2 cellular contexts compared by ENCODE assay signal in the genomic region with DNA sequence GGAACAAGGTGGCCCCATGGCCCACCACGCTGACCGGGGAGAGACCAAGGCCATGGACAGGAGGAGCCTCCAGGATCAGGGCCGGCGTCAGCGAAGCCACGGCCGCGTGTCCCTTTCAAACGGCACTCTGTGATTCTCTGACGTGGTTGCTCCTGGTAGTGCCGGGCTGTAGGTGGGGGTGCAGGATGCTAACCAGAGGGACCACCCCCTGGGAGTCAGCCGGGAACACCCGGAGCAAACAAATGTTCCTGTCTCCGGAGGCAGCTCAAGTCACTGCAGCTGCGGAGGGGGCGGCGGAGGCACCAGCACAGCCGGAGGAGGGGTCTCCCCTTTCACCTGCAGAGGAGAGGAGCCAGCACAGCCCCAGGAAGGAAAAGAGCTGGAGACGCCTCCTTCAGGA.
TF ChIP-seq lines count a peak whose summit lies in the region.

No MANE protein-coding gene starts in this region.

TF ChIP-seq in GM23338, 12 proteins besides CTCF, POLR2A, EP300 and RAD21 (continued from another document):
- TF ChIP-seq ETS1 (IDR thresholded peaks at IDR 0.05) (no peak), JUNB (IDR thresholded peaks at IDR 0.05; ENCODE audit: unreplicated experiment) (no peak)

TF ChIP-seq in WTC11, 78 proteins besides CTCF, POLR2A, EP300 and RAD21 (continued from another document):
- TF ChIP-seq HMGA2 (CRISPR knock-in tag; IDR thresholded peaks at IDR 0.05) (no peak), ZNF671 (CRISPR knock-in tag; IDR thresholded peaks at IDR 0.05) (no peak), PRDM15 (CRISPR knock-in tag; IDR thresholded peaks at IDR 0.05) (no peak), HMGXB4 (CRISPR knock-in tag; IDR thresholded peaks at IDR 0.05) (no peak), ETV6 (CRISPR knock-in tag; IDR thresholded peaks at IDR 0.05) (no peak), FOXK1 (CRISPR knock-in tag; IDR thresholded peaks at IDR 0.05) (no peak), ZNF263 (CRISPR knock-in tag; IDR thresholded peaks at IDR 0.05; ENCODE audit: low read depth) (no peak), SP1 (CRISPR knock-in tag; conservative IDR thresholded peaks at IDR 0.05) (no peak), ESRRA (CRISPR knock-in tag; IDR thresholded peaks at IDR 0.05; ENCODE audit: borderline replicate concordance) (no peak), TP53 (CRISPR knock-in tag; IDR thresholded peaks at IDR 0.05) (no peak), ZNF423 (CRISPR knock-in tag; IDR thresholded peaks at IDR 0.05) (no peak)
- TF ChIP-seq, protein P1, sequence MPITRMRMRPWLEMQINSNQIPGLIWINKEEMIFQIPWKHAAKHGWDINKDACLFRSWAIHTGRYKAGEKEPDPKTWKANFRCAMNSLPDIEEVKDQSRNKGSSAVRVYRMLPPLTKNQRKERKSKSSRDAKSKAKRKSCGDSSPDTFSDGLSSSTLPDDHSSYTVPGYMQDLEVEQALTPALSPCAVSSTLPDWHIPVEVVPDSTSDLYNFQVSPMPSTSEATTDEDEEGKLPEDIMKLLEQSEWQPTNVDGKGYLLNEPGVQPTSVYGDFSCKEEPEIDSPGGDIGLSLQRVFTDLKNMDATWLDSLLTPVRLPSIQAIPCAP (CRISPR knock-in tag; IDR thresholded peaks at IDR 0.05) = no peak
